In genomic region chr1:203267912-203268311, GRCh38 we compare ENCODE assay signal across 8 cellular contexts. TPM values are rescaled to one million over a fixed set of nuclear protein-coding genes. Genes with fewer than 3 reads are reported as not detected.
DNase-seq lines count a peak whose midpoint lies in the region; ATAC-seq and TF ChIP-seq lines count a peak whose summit lies in the region.

No MANE protein-coding gene starts in this region.

- peaks cover 6 to 35% (median 28%) of the 10 kb centered on the region in 4 donors for H3K4me1 ChIP-seq in upper lobe of left lung

- DNase-seq in cardiac septum (ENCODE audit: low spot score) = peak; percentile 29
- DNase-seq in left ventricle myocardium superior = no peak
- DNase-seq in brain microvascular endothelial cell = no peak
- DNase-seq in memory B cell (ENCODE audit: low spot score in 2 of 2) = no peak
- no peak for DNase-seq in upper lobe of left lung
- no peak for DNase-seq in cerebellar cortex (ENCODE audit: low spot score)
- no peak for DNase-seq in T-helper 9 cell

- H3K27me3 ChIP-seq in brain microvascular endothelial cell (replicated peaks) = no peaks in the 10 kb centered on the region
- H3K27me3 ChIP-seq in upper lobe of left lung = no peaks in the 10 kb centered on the region

- intact Hi-C loops in cardiac septum (cut with DNase I) (loop anchor here (2.0 to 5.0 kb wide), 2 partner anchors 229 to 1144 kb away; partner anchors contain the start of gene PPP1R15B), left ventricle myocardium superior (cut with micrococcal nuclease) (no loop called here)

- no peak overlapping the region for H3K27ac ChIP-seq in brain microvascular endothelial cell
- peak overlapping the region in 3 of 4 donors; percentile 64 to 86 (median 83) for H3K27ac ChIP-seq in upper lobe of left lung

- H3K4me3 ChIP-seq in brain microvascular endothelial cell (ENCODE audit: low read depth, low read length) = peak overlapping the region; percentile 63
- peak overlapping the region in 2 of 4 donors; percentile 56 to 63 for H3K4me3 ChIP-seq in upper lobe of left lung

- peak overlapping the region; percentile 71 for H3K27ac Mint-ChIP-seq in memory B cell

- H3K9me3 Mint-ChIP-seq in memory B cell = no peaks in the 10 kb centered on the region

- ATAC-seq in left ventricle myocardium superior = no peak
- ATAC-seq in memory B cell (ENCODE audit: low read depth) = no peak
- no peak for ATAC-seq in upper lobe of left lung (ENCODE audit: low FRiP score in 2 of 2)
- ATAC-seq in GM21526 (IDR thresholded peaks at IDR 0.05; ENCODE audit: low FRiP score, unreplicated experiment) = no peak

- no peaks in the 10 kb centered on the region for H3K36me3 Mint-ChIP-seq in memory B cell

- no peak for TF ChIP-seq POLR2A in upper lobe of left lung (IDR thresholded peaks at IDR 0.05)

- in situ Hi-C loops in brain microvascular endothelial cell (cut with HindIII; ENCODE audit: low pct_ligation_motif_present, low sequenced_read_pairs) = no loop called here

- H3K27me3 Mint-ChIP-seq in memory B cell = no peaks in the 10 kb centered on the region

- no peaks in the 10 kb centered on the region for H3K36me3 ChIP-seq in brain microvascular endothelial cell (replicated peaks)
- H3K36me3 ChIP-seq in upper lobe of left lung = no peaks in the 10 kb centered on the region

- H3K4me1 Mint-ChIP-seq in memory B cell = peaks cover 19% of the 10 kb centered on the region

- TF ChIP-seq EP300 in upper lobe of left lung (IDR thresholded peaks at IDR 0.05) = no peak

- peak overlapping the region; percentile 86 for H3K4me3 Mint-ChIP-seq in memory B cell

- no peaks in the 10 kb centered on the region for H3K9me3 ChIP-seq in upper lobe of left lung

- TF ChIP-seq CTCF in brain microvascular endothelial cell (IDR thresholded peaks at IDR 0.05; ENCODE audit: low read depth, low read length, missing control alignments) (no peak), upper lobe of left lung (IDR thresholded peaks at IDR 0.05) (no peak)

- WGBS in upper lobe of left lung, 2 donors = 62 to 75% methylated on average over 15 of the region's 15 CpGs

RNA-seq across cellular contexts. Expression of gene BTG2, which starts 37.4 kb away (rescaled TPM):
- 54.2 TPM for total RNA-seq in cardiac septum
- 41.3 TPM for total RNA-seq in left ventricle myocardium superior
- 100 to 1,000 TPM in 3 of 6 donors, 10 to 100 TPM in 3; 59.1 to 178 (median 104) TPM for total RNA-seq in upper lobe of left lung

RNA-seq across cellular contexts. Expression of gene CHIT1, which starts 38.4 kb away (rescaled TPM):
- not detected for total RNA-seq in cardiac septum
- total RNA-seq in left ventricle myocardium superior = not detected
- total RNA-seq in upper lobe of left lung = 10 to 100 TPM in 2 of 6 donors, 1 to 10 TPM in 4; 2.0 to 97.4 (median 3.7) TPM
